ENCODE assay signal across 13 cellular contexts in genomic region chr12:26238341-26239126, GRCh38. TPM values are rescaled to one million over a fixed set of nuclear protein-coding genes. Genes with fewer than 3 reads are reported as not detected.
A peak's percentile ranks its signal among the peaks of the same experiment; 100 is the strongest.
DNase-seq lines count a peak whose midpoint lies in the region; ATAC-seq and TF ChIP-seq lines count a peak whose summit lies in the region.
"Had no signal": no experiment of that assay in that cellular context is flagged by ENCODE, and none has a peak within 500 bp of the region (broad histone marks: within the 10 kb centered on the region; RNA-seq: fewer than 3 reads in every experiment).

No MANE protein-coding gene starts in this region.

- 0 out of 2 replicates have a peak overlapping the region, but pooled peaks have one; percentile 9 for H3K4me3 Mint-ChIP-seq in HFFc6
- H3K4me3 Mint-ChIP-seq in stimulated activated effector memory CD8-positive, alpha-beta T cell treated with anti-CD3 and anti-CD28 coated beads, Interleukin-12 subunit alpha, Interleukin-12 subunit beta, amount 100 ng/mL, for 72 hours: no peak overlapping the region
- H3K4me3 Mint-ChIP-seq: activated naive CD4-positive, alpha-beta T cell treated with anti-CD3 and anti-CD28 coated beads, Interleukin-2, amount 50 U/mL, for 24 hours; B cell had no signal

- TF ChIP-seq CTCF in HFFc6 (IDR thresholded peaks at IDR 0.05): no peak
- TF ChIP-seq CTCF in brain microvascular endothelial cell (IDR thresholded peaks at IDR 0.05; ENCODE audit: low read depth, low read length, missing control alignments): no peak
- TF ChIP-seq CTCF in left ventricle myocardium inferior (IDR thresholded peaks at IDR 0.05; ENCODE audit: borderline replicate concordance): no peak
- TF ChIP-seq CTCF in A673 (conservative IDR thresholded peaks at IDR 0.05; ENCODE audit: low read depth, low read length): no peak

- no TSS peak for BruUV-seq in A673 (replicated peaks; lab: Mats Ljungman, UMichigan)

- H3K27me3 ChIP-seq in brain microvascular endothelial cell (replicated peaks) (no peaks in the 10 kb centered on the region), left ventricle myocardium inferior (ENCODE audit: low read depth) (no peaks in the 10 kb centered on the region), MG63 (no peaks in the 10 kb centered on the region), A673 (replicated peaks; ENCODE audit: insufficient read depth, low read depth, low read length, poor library complexity) (no peaks in the 10 kb centered on the region)
- H3K27me3 ChIP-seq: esophagus squamous epithelium, upper lobe of left lung had no signal

- intact Hi-C loops in left ventricle myocardium inferior (cut with micrococcal nuclease): no loop called here
- intact Hi-C loops in A673 (cut with micrococcal nuclease; ENCODE audit: unreplicated experiment): no loop called here

- POLR2A ChIA-PET in A673 (lab: Charles Lee; ENCODE audit: low non-redundant PET): no interaction called here

- no peak for DNase-seq in HFFc6
- DNase-seq in brain microvascular endothelial cell: no peak
- peak; percentile 28 for DNase-seq in left ventricle myocardium inferior
- no peak for DNase-seq in stimulated activated effector memory CD8-positive, alpha-beta T cell treated with anti-CD3 and anti-CD28 coated beads, Interleukin-12 subunit alpha, Interleukin-12 subunit beta, amount 100 ng/mL, for 72 hours (ENCODE audit: low spot score in 2 of 2)
- DNase-seq in MG63: no peak
- no peak for DNase-seq in GM19240 (ENCODE audit: insufficient read length, low spot score)
- no peak for DNase-seq in A673 (ENCODE audit: low spot score)
- DNase-seq: esophagus squamous epithelium, upper lobe of left lung, WERI-Rb-1 had no signal

- H3K4me3 ChIP-seq in brain microvascular endothelial cell (ENCODE audit: low read depth, low read length): no peak overlapping the region
- no peak overlapping the region for H3K4me3 ChIP-seq in left ventricle myocardium inferior
- H3K4me3 ChIP-seq in MG63: no peak overlapping the region
- no peak overlapping the region for H3K4me3 ChIP-seq in A673 (ENCODE audit: low read depth, low read length, poor library complexity, severe bottlenecking)
- H3K4me3 ChIP-seq: esophagus squamous epithelium, upper lobe of left lung had no signal

- H3K27ac ChIP-seq in brain microvascular endothelial cell (peak overlapping the region; percentile 58), left ventricle myocardium inferior (replicated peaks) (peak overlapping the region; percentile 61), A673 (ENCODE audit: low read depth, low read length, poor library complexity, severe bottlenecking) (no peak overlapping the region)
- H3K27ac ChIP-seq: upper lobe of left lung, WERI-Rb-1 had no signal

- in situ Hi-C loops in brain microvascular endothelial cell (cut with HindIII; ENCODE audit: low pct_ligation_motif_present, low sequenced_read_pairs): no loop called here

- H3K9me3 ChIP-seq in left ventricle myocardium inferior (replicated peaks) (no peaks in the 10 kb centered on the region), MG63 (no peaks in the 10 kb centered on the region), A673 (ENCODE audit: low read depth, low read length, poor library complexity, severe bottlenecking) (no peaks in the 10 kb centered on the region)
- H3K9me3 ChIP-seq: esophagus squamous epithelium, upper lobe of left lung had no signal

- H3K36me3 ChIP-seq in brain microvascular endothelial cell (replicated peaks) (no peaks in the 10 kb centered on the region), left ventricle myocardium inferior (no peaks in the 10 kb centered on the region), MG63 (no peaks in the 10 kb centered on the region), A673 (ENCODE audit: insufficient read depth, low read length, poor library complexity, severe bottlenecking) (no peaks in the 10 kb centered on the region)
- H3K36me3 ChIP-seq: esophagus squamous epithelium, upper lobe of left lung, WERI-Rb-1 had no signal

- H3K36me3 Mint-ChIP-seq in HFFc6 (ENCODE audit: low read depth): no peaks in the 10 kb centered on the region
- no peaks in the 10 kb centered on the region for H3K36me3 Mint-ChIP-seq in stimulated activated effector memory CD8-positive, alpha-beta T cell treated with anti-CD3 and anti-CD28 coated beads, Interleukin-12 subunit alpha, Interleukin-12 subunit beta, amount 100 ng/mL, for 72 hours
- H3K36me3 Mint-ChIP-seq: activated naive CD4-positive, alpha-beta T cell treated with anti-CD3 and anti-CD28 coated beads, Interleukin-2, amount 50 U/mL, for 24 hours had no signal

- peak overlapping the region; percentile 43; the same call in 1 of the 2 replicates for H3K27ac Mint-ChIP-seq in HFFc6
- H3K27ac Mint-ChIP-seq in stimulated activated effector memory CD8-positive, alpha-beta T cell treated with anti-CD3 and anti-CD28 coated beads, Interleukin-12 subunit alpha, Interleukin-12 subunit beta, amount 100 ng/mL, for 72 hours: no peak overlapping the region
- H3K27ac Mint-ChIP-seq: activated naive CD4-positive, alpha-beta T cell treated with anti-CD3 and anti-CD28 coated beads, Interleukin-2, amount 50 U/mL, for 24 hours; B cell had no signal

- no peaks in the 10 kb centered on the region for H3K9me3 Mint-ChIP-seq in HFFc6
- no peaks in the 10 kb centered on the region for H3K9me3 Mint-ChIP-seq in stimulated activated effector memory CD8-positive, alpha-beta T cell treated with anti-CD3 and anti-CD28 coated beads, Interleukin-12 subunit alpha, Interleukin-12 subunit beta, amount 100 ng/mL, for 72 hours
- H3K9me3 Mint-ChIP-seq: activated naive CD4-positive, alpha-beta T cell treated with anti-CD3 and anti-CD28 coated beads, Interleukin-2, amount 50 U/mL, for 24 hours had no signal

- CTCF ChIA-PET in A673 (lab: Charles Lee): no interaction called here

- peaks cover 30% of the 10 kb centered on the region for H3K4me1 Mint-ChIP-seq in HFFc6 (ENCODE audit: low read depth)
- H3K4me1 Mint-ChIP-seq in stimulated activated effector memory CD8-positive, alpha-beta T cell treated with anti-CD3 and anti-CD28 coated beads, Interleukin-12 subunit alpha, Interleukin-12 subunit beta, amount 100 ng/mL, for 72 hours: no peaks in the 10 kb centered on the region
- H3K4me1 Mint-ChIP-seq: activated naive CD4-positive, alpha-beta T cell treated with anti-CD3 and anti-CD28 coated beads, Interleukin-2, amount 50 U/mL, for 24 hours; B cell had no signal

- ATAC-seq in stimulated activated effector memory CD8-positive, alpha-beta T cell treated with anti-CD3 and anti-CD28 coated beads, Interleukin-12 subunit alpha, Interleukin-12 subunit beta, amount 100 ng/mL, for 72 hours: peak; percentile 21
- ATAC-seq in GM19463 (IDR thresholded peaks at IDR 0.05; ENCODE audit: unreplicated experiment): no peak

- H3K4me1 ChIP-seq in left ventricle myocardium inferior (peaks cover 23% of the 10 kb centered on the region), A673 (ENCODE audit: insufficient read depth, low read length, poor library complexity, severe bottlenecking) (no peaks in the 10 kb centered on the region)
- H3K4me1 ChIP-seq: upper lobe of left lung had no signal

- peaks cover 7% of the 10 kb centered on the region for H3K27me3 Mint-ChIP-seq in HFFc6 (ENCODE audit: insufficient read depth)
- H3K27me3 Mint-ChIP-seq: B cell had no signal

RNA-seq across cellular contexts. Expression of gene SSPN, which starts 43.2 kb away (rescaled TPM):
- total RNA-seq in HFFc6 (2021; fragmentation: NEBNext Ultra II Directional; extraction: Animal tissue kit (Norgen Biotek cat#: 25700)): 10 to 100 TPM; 10.6 to 17.5 (median 15.4) TPM
- total RNA-seq in left ventricle myocardium inferior (67.4 TPM), A673 (2021) (9.8 and 10.3 TPM in 2 replicates)
- total RNA-seq in MG63 (2014; rRNA removed; shearing (Covaris generic); ENCODE audit: low replicate concordance): 0.13 TPM in 1 of 2 replicates, not detected in the other
